19 cellular contexts compared by ENCODE assay signal in the genomic region with DNA sequence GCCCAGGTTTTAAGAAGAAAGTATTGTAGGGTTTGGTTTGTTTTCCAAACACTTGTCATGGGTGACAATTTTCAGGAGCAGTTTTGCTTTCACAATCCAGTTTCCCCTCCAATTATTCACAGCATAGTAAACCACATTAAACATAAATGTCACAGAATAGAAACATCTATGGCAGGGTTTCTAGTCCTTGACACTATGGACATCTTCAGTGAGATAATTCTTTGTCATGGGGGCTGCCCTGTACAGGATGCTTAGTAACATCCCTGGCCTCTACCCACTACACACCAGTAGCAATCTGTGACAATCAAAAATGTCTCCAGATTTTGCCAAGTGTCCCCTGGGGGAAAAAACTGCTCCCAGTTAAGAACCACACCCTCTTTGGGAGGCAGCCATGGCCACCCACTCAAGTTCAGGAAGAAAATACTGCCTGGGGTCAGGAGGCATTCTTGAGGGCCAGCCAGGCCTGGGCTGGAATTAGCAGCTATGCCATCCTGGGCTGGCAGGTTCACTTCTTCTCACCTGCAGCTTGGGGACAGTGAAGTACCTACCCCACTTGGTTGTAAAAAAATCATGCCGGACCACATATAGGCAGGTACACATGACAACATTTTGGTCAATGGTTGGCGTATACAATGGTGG.
DNase-seq lines count a peak whose midpoint lies in the region; ATAC-seq and TF ChIP-seq lines count a peak whose summit lies in the region.
"Had no signal": no experiment of that assay in that cellular context is flagged by ENCODE, and none has a peak within 500 bp of the region (broad histone marks: within the 10 kb centered on the region; RNA-seq: fewer than 3 reads in every experiment).

No MANE protein-coding gene starts in this region.

- H3K36me3 ChIP-seq in duodenal mucosa (ENCODE audit: control insufficient read depth in 1 of 2, insufficient read depth in 2 of 2, low read length in 2 of 2) (no peaks in the 10 kb centered on the region), mucosa of rectum (ENCODE audit: control insufficient read depth in 2 of 2, insufficient read depth in 2 of 2, low read length in 2 of 2) (no peaks in the 10 kb centered on the region)
- H3K36me3 ChIP-seq: BE2C had no signal

- no peaks in the 10 kb centered on the region for H3K4me1 Mint-ChIP-seq in activated CD4-positive, alpha-beta T cell treated with anti-CD3 and anti-CD28 coated beads for 36 hours
- no peaks in the 10 kb centered on the region for H3K4me1 Mint-ChIP-seq in activated CD4-positive, alpha-beta T cell treated with anti-CD3 and anti-CD28 coated beads, Interleukin-2, amount 10 ng/mL, durations not matched to agents 7 days and 5 days
- peaks cover 18% of the 10 kb centered on the region for H3K4me1 Mint-ChIP-seq in type B pancreatic cell (ENCODE audit: unreplicated experiment)

- H3K36me3 Mint-ChIP-seq in activated CD4-positive, alpha-beta T cell treated with anti-CD3 and anti-CD28 coated beads for 36 hours (ENCODE audit: low read depth): peaks cover 4% of the 10 kb centered on the region
- H3K36me3 Mint-ChIP-seq in activated CD4-positive, alpha-beta T cell treated with anti-CD3 and anti-CD28 coated beads, Interleukin-2, amount 10 ng/mL, durations not matched to agents 7 days and 5 days (ENCODE audit: low read depth): no peaks in the 10 kb centered on the region
- no peaks in the 10 kb centered on the region for H3K36me3 Mint-ChIP-seq in type B pancreatic cell

- H3K4me3 ChIP-seq in duodenal mucosa (ENCODE audit: low read depth in 1 of 2, low read length in 2 of 2) (no peak overlapping the region), mucosa of rectum (ENCODE audit: low read length in 2 of 2) (no peak overlapping the region)
- H3K4me3 ChIP-seq: PC-9 had no signal

- POLR2A ChIA-PET in activated CD4-positive, alpha-beta T cell treated with anti-CD3 and anti-CD28 coated beads for 36 hours (lab: Charles Lee): no interaction called here
- POLR2A ChIA-PET in activated CD4-positive, alpha-beta T cell treated with anti-CD3 and anti-CD28 coated beads, Interleukin-2, amount 10 ng/mL, durations not matched to agents 7 days and 5 days (lab: Charles Lee): no interaction called here

- H3K9me3 ChIP-seq in duodenal mucosa (ENCODE audit: control insufficient read depth in 1 of 2, low read length in 2 of 2) (peaks cover 8 to 10% of the 10 kb centered on the region in 2 donors), mucosa of rectum (ENCODE audit: control insufficient read depth in 2 of 2, low read length in 2 of 2) (peaks cover 0 to 4% of the 10 kb centered on the region in 2 donors)

- CTCF ChIA-PET in activated CD4-positive, alpha-beta T cell treated with anti-CD3 and anti-CD28 coated beads for 36 hours (lab: Charles Lee): interaction anchor here (1.0 kb wide), 1 partner anchor 12 kb away, joined by 4 read pairs; no protein-coding TSS in a partner anchor
- CTCF ChIA-PET in activated CD4-positive, alpha-beta T cell treated with anti-CD3 and anti-CD28 coated beads, Interleukin-2, amount 10 ng/mL, durations not matched to agents 7 days and 5 days (lab: Charles Lee): interaction anchor here (1.4 kb wide), 1 partner anchor 23 kb away, joined by 3 read pairs; no protein-coding TSS in a partner anchor

- H3K27me3 Mint-ChIP-seq in activated CD4-positive, alpha-beta T cell treated with anti-CD3 and anti-CD28 coated beads for 36 hours: peaks cover 25% of the 10 kb centered on the region
- H3K27me3 Mint-ChIP-seq in activated CD4-positive, alpha-beta T cell treated with anti-CD3 and anti-CD28 coated beads, Interleukin-2, amount 10 ng/mL, durations not matched to agents 7 days and 5 days: peaks cover 15% of the 10 kb centered on the region
- peaks cover 3% of the 10 kb centered on the region for H3K27me3 Mint-ChIP-seq in type B pancreatic cell

- TF ChIP-seq CTCF in type B pancreatic cell (conservative IDR thresholded peaks at IDR 0.05): no peak

- H3K27ac ChIP-seq in duodenal mucosa (ENCODE audit: low read depth, low read length) (peak overlapping the region; percentile 43), mucosa of rectum (ENCODE audit: low read depth in 2 of 2, low read length in 2 of 2) (peak overlapping the region; percentile 86 to 92)
- H3K27ac ChIP-seq: 22Rv1, PC-9 had no signal

- ATAC-seq in activated CD4-positive, alpha-beta T cell treated with anti-CD3 and anti-CD28 coated beads for 36 hours: peak; percentile 26
- ATAC-seq in HG03175 (IDR thresholded peaks at IDR 0.05; ENCODE audit: unreplicated experiment): no peak
- ATAC-seq in GM21723 (IDR thresholded peaks at IDR 0.05; ENCODE audit: unreplicated experiment): no peak

- no peak overlapping the region for H3K27ac Mint-ChIP-seq in activated CD4-positive, alpha-beta T cell treated with anti-CD3 and anti-CD28 coated beads for 36 hours
- no peak overlapping the region for H3K27ac Mint-ChIP-seq in activated CD4-positive, alpha-beta T cell treated with anti-CD3 and anti-CD28 coated beads, Interleukin-2, amount 10 ng/mL, durations not matched to agents 7 days and 5 days
- H3K27ac Mint-ChIP-seq in type B pancreatic cell: peak overlapping the region; percentile 78
- H3K27ac Mint-ChIP-seq: CD4-positive, alpha-beta T cell had no signal

- H3K27me3 ChIP-seq in duodenal mucosa (ENCODE audit: control insufficient read depth in 1 of 2, insufficient read depth in 2 of 2, low read length in 2 of 2) (no peaks in the 10 kb centered on the region), mucosa of rectum (ENCODE audit: control insufficient read depth in 2 of 2, insufficient read depth in 2 of 2, low read length in 2 of 2) (no peaks in the 10 kb centered on the region)
- H3K27me3 ChIP-seq: BE2C had no signal

- no peak overlapping the region for H3K9ac ChIP-seq in duodenal mucosa (ENCODE audit: low read depth in 1 of 2, low read length in 2 of 2)
- no peak overlapping the region for H3K9ac ChIP-seq in mucosa of rectum (ENCODE audit: low read depth in 1 of 2, low read length in 2 of 2)

- no peak overlapping the region for H3K4me3 Mint-ChIP-seq in activated CD4-positive, alpha-beta T cell treated with anti-CD3 and anti-CD28 coated beads for 36 hours
- H3K4me3 Mint-ChIP-seq in activated CD4-positive, alpha-beta T cell treated with anti-CD3 and anti-CD28 coated beads, Interleukin-2, amount 10 ng/mL, durations not matched to agents 7 days and 5 days: no peak overlapping the region
- H3K4me3 Mint-ChIP-seq in type B pancreatic cell: no peak overlapping the region
- H3K4me3 Mint-ChIP-seq: CD4-positive, alpha-beta T cell had no signal

- intact Hi-C loops in activated CD4-positive, alpha-beta T cell treated with anti-CD3 and anti-CD28 coated beads for 36 hours (cut with DNase I, micrococcal nuclease): no loop called here

- no peak for DNase-seq in activated CD4-positive, alpha-beta T cell treated with anti-CD3 and anti-CD28 coated beads for 36 hours
- DNase-seq in activated CD4-positive, alpha-beta T cell treated with anti-CD3 and anti-CD28 coated beads, Interleukin-2, amount 10 ng/mL, durations not matched to agents 7 days and 5 days: no peak
- no peak for DNase-seq in type B pancreatic cell (ENCODE audit: extremely low spot score, unreplicated experiment)
- DNase-seq in NCI-H524 treated with DMSO at 0.1 percent for 48 hours (lab: John Stamatoyannopoulos, UW): no peak
- DNase-seq: BE2C; Calu3; CD4-positive, alpha-beta T cell; DMS53; KG1; NCI-H1436 treated with DMSO at 0.1 percent for 48 hours; NCI-H2081; NCI-H510A; NCI-H82; PC-9 had no signal

- H3K4me1 ChIP-seq in duodenal mucosa (ENCODE audit: control insufficient read depth in 1 of 2, insufficient read depth in 2 of 2, low read length in 2 of 2) (peaks cover 10 to 31% of the 10 kb centered on the region in 2 donors), mucosa of rectum (ENCODE audit: control insufficient read depth in 2 of 2, insufficient read depth in 2 of 2, low read length in 2 of 2) (peaks cover 6 to 12% of the 10 kb centered on the region in 2 donors)
- H3K4me1 ChIP-seq: BE2C had no signal

- peaks cover 14% of the 10 kb centered on the region for H3K9me3 Mint-ChIP-seq in activated CD4-positive, alpha-beta T cell treated with anti-CD3 and anti-CD28 coated beads for 36 hours (ENCODE audit: low read depth)
- peaks cover 3% of the 10 kb centered on the region for H3K9me3 Mint-ChIP-seq in activated CD4-positive, alpha-beta T cell treated with anti-CD3 and anti-CD28 coated beads, Interleukin-2, amount 10 ng/mL, durations not matched to agents 7 days and 5 days
- peaks cover 11% of the 10 kb centered on the region for H3K9me3 Mint-ChIP-seq in type B pancreatic cell
